8 cellular contexts compared by ENCODE assay signal in the genomic region with DNA sequence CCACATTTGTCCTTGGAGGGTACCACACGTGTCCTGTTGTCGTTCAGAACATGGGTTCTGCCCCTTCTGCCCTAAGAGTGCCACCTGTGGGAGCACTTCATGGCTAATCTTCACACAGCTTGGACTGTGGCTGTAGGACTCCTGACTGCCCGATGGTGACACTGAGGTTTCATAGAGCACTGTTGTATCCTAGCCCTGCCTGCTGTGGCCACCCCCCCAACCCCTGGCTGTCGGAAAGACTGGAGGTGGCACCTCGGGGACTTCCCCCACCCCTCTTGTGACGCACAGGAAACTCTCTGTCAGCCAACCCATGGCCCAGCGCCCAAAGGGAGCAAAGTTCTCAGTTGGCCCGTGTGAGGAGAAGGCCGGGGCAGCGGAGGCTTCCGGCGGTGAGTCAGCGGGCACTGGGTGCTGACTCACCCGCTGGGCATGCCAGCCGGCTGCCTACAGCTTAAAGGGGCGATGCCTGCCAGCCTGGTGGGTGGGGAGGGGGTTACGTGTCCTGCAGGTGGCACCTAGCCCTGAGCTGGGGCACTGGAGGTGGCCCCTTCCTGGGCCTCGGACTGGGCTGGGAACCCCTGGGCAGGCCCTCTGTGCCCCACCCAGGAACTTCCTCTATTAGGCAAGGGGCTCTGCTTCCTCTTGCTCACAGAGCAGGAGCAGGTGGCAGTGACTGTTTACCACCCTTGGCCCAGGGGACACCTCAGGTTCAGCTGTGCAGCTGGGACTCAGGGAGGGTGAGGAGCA. TPM values are rescaled to one million over a fixed set of nuclear protein-coding genes. Genes with fewer than 3 reads are reported as not detected.
DNase-seq lines count a peak whose midpoint lies in the region; ATAC-seq and TF ChIP-seq lines count a peak whose summit lies in the region.

No MANE protein-coding gene starts in this region.

- H3K36me3 ChIP-seq in transverse colon, result no peaks in the 10 kb centered on the region

- H3K4me1 ChIP-seq in transverse colon, result peaks cover 36 to 51% (median 49%) of the 10 kb centered on the region in 4 donors

- peaks cover 3% of the 10 kb centered on the region for H3K9me3 Mint-ChIP-seq in activated T-helper 2 cell treated with anti-CD3 and anti-CD28 coated beads, Interferon-gamma antibody, Interleukin-2, Interleukin-4, amounts not matched to agents 10 μg/mL and 5 μg/mL and 100 μg/mL, durations not matched to agents 14 hours and 24 hours and 36 hours

- H3K27me3 Mint-ChIP-seq in activated T-helper 2 cell treated with anti-CD3 and anti-CD28 coated beads, Interferon-gamma antibody, Interleukin-2, Interleukin-4, amounts not matched to agents 10 μg/mL and 5 μg/mL and 100 μg/mL, durations not matched to agents 14 hours and 24 hours and 36 hours (ENCODE audit: low read depth), result no peaks in the 10 kb centered on the region

- peaks cover 34% of the 10 kb centered on the region for H3K4me1 Mint-ChIP-seq in activated T-helper 2 cell treated with anti-CD3 and anti-CD28 coated beads, Interferon-gamma antibody, Interleukin-2, Interleukin-4, amounts not matched to agents 10 μg/mL and 5 μg/mL and 100 μg/mL, durations not matched to agents 14 hours and 24 hours and 36 hours (ENCODE audit: low read depth)

- no peaks in the 10 kb centered on the region for H3K27me3 ChIP-seq in transverse colon

- intact Hi-C loops in activated T-helper 2 cell treated with anti-CD3 and anti-CD28 coated beads, Interferon-gamma antibody, Interleukin-2, Interleukin-4, amounts not matched to agents 10 μg/mL and 5 μg/mL and 100 μg/mL, durations not matched to agents 14 hours and 24 hours and 36 hours (cut with micrococcal nuclease), result loop anchor here (1.0 kb wide), 5 partner anchors 35 to 245 kb away; partner anchors contain the start of genes DHRS7B, NATD1, TMEM11 and USP22
- intact Hi-C loops in transverse colon (cut with DNase I; ENCODE audit: low total_unique reads), result loop anchor here (5.0 to 10.0 kb wide), 2 partner anchors 161 to 227 kb away; partner anchors contain the start of gene DHRS7B

- no peak for TF ChIP-seq CTCF in 22Rv1 (IDR thresholded peaks at IDR 0.05)
- no peak for TF ChIP-seq CTCF in fibroblast of villous mesenchyme (IDR thresholded peaks at IDR 0.05; ENCODE audit: insufficient read depth, low read depth, low read length)
- TF ChIP-seq CTCF in transverse colon (IDR thresholded peaks at IDR 0.05), result no peak

- peak; percentile 95 for DNase-seq in RPMI8226
- DNase-seq in activated T-helper 2 cell treated with anti-CD3 and anti-CD28 coated beads, Interferon-gamma antibody, Interleukin-2, Interleukin-4, amounts not matched to agents 10 μg/mL and 5 μg/mL and 100 μg/mL, durations not matched to agents 14 hours and 24 hours and 36 hours (ENCODE audit: low spot score), result peak; percentile 88
- DNase-seq in fibroblast of villous mesenchyme (ENCODE audit: low read depth), result peak; percentile 97
- peak; percentile 88 for DNase-seq in pons (ENCODE audit: low spot score)
- peak; percentile 99 for DNase-seq in transverse colon

- H3K9me3 ChIP-seq in transverse colon, result no peaks in the 10 kb centered on the region

- H3K36me3 Mint-ChIP-seq in activated T-helper 2 cell treated with anti-CD3 and anti-CD28 coated beads, Interferon-gamma antibody, Interleukin-2, Interleukin-4, amounts not matched to agents 10 μg/mL and 5 μg/mL and 100 μg/mL, durations not matched to agents 14 hours and 24 hours and 36 hours (ENCODE audit: low read depth), result peaks cover 59% of the 10 kb centered on the region

- peak overlapping the region; percentile 39 for H3K4me3 ChIP-seq in fibroblast of villous mesenchyme (ENCODE audit: low read depth, low read length)
- H3K4me3 ChIP-seq in transverse colon, result peak overlapping the region; percentile 15 to 97 (median 54)

- H3K27ac ChIP-seq in 22Rv1, result peak overlapping the region; percentile 89
- peak overlapping the region; percentile 98 to 99 (median 98) for H3K27ac ChIP-seq in transverse colon

- TF ChIP-seq POLR2A in transverse colon (IDR thresholded peaks at IDR 0.05), result peak; percentile 67

- TF ChIP-seq EP300 in transverse colon (IDR thresholded peaks at IDR 0.05; ENCODE audit: low read depth), result peak; percentile 73

- WGBS in transverse colon (ENCODE audit: low coverage in 1 of 2), 2 donors, result 1% methylated on average over 14 of the region's 18 CpGs; no CpG with 5 or more reads in 1 of the 2 donors

- peak overlapping the region; percentile 91 for H3K27ac Mint-ChIP-seq in activated T-helper 2 cell treated with anti-CD3 and anti-CD28 coated beads, Interferon-gamma antibody, Interleukin-2, Interleukin-4, amounts not matched to agents 10 μg/mL and 5 μg/mL and 100 μg/mL, durations not matched to agents 14 hours and 24 hours and 36 hours

- peak overlapping the region; percentile 96 for H3K4me3 Mint-ChIP-seq in activated T-helper 2 cell treated with anti-CD3 and anti-CD28 coated beads, Interferon-gamma antibody, Interleukin-2, Interleukin-4, amounts not matched to agents 10 μg/mL and 5 μg/mL and 100 μg/mL, durations not matched to agents 14 hours and 24 hours and 36 hours (ENCODE audit: low read depth)

- peak; percentile 40 for ATAC-seq in GM18868 (IDR thresholded peaks at IDR 0.05; ENCODE audit: unreplicated experiment)
- ATAC-seq in HG03378 (IDR thresholded peaks at IDR 0.05; ENCODE audit: unreplicated experiment), result peak; percentile 37

- in situ Hi-C loops in transverse colon (cut with MboI; ENCODE audit: low pct_ligation_motif_present in 1 of 4, low pct_unique_long_range_greater_than_20kb in 1 of 4, low sequenced_read_pairs in 3 of 4), result no loop called here

RNA-seq across cellular contexts. Expression of gene MAP2K3, which starts 3.4 kb away (rescaled TPM):
- total RNA-seq in activated T-helper 2 cell treated with anti-CD3 and anti-CD28 coated beads, Interferon-gamma antibody, Interleukin-2, Interleukin-4, amounts not matched to agents 10 μg/mL and 5 μg/mL and 100 μg/mL, durations not matched to agents 14 hours and 24 hours and 36 hours, result 149 and 157 TPM in 2 replicates
- total RNA-seq in fibroblast of villous mesenchyme (19.3 and 30.7 TPM in 2 replicates), transverse colon (100 to 1,000 TPM in 1 of 4 donors, 10 to 100 TPM in 3; 44.4 to 148 (median 59.6) TPM)

RNA-seq across cellular contexts. Expression of gene NATD1, which starts 34.7 kb away (rescaled TPM):
- total RNA-seq in activated T-helper 2 cell treated with anti-CD3 and anti-CD28 coated beads, Interferon-gamma antibody, Interleukin-2, Interleukin-4, amounts not matched to agents 10 μg/mL and 5 μg/mL and 100 μg/mL, durations not matched to agents 14 hours and 24 hours and 36 hours, result 1.4 and 1.6 TPM in 2 replicates
- total RNA-seq in fibroblast of villous mesenchyme (2.6 and 3.0 TPM in 2 replicates), transverse colon (1 to 10 TPM; 1.4 to 7.9 (median 5.0) TPM)

Comparison
In these comparisons a context has a peak if more than half of its experiments do, and no peak if none do; other contexts are left out.
1. Peak in every context shown above with its lines: DNase-seq, ATAC-seq, H3K4me3 ChIP-seq and H3K27ac ChIP-seq.